ENCODE assay signal across 20 cellular contexts in the genomic region with DNA sequence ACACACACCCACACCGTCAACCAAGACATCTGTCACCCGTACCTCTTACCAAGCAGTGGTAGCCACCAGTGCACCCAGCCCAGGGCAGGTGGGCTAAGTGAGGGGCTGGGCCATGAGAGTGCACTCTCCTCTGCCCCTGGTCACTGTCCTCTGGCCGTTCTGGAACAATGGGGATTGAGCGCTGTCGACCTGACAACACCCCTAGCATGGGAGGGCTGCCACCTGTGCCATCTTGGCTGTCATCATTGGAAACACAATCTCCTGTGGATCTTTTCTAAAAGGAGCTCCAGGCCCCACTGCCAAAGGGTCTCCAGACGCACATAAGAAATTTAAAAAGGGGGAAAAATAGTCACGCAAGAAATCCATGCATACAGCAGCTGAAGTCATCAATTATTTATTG.
DNase-seq lines count a peak whose midpoint lies in the region; ATAC-seq, FAIRE-seq and TF ChIP-seq lines count a peak whose summit lies in the region.
"Had no signal": no experiment of that assay in that cellular context is flagged by ENCODE, and none has a peak within 500 bp of the region (broad histone marks: within the 10 kb centered on the region; RNA-seq: fewer than 3 reads in every experiment).

No MANE protein-coding gene starts in this region.

- intact Hi-C loops in endothelial cell of umbilical vein (cut with micrococcal nuclease) (no loop called here), gastrocnemius medialis (cut with DNase I; ENCODE audit: low total_unique reads) (no loop called here)

- no peak overlapping the region for H3K4me2 ChIP-seq in endothelial cell of umbilical vein (ENCODE audit: insufficient read depth, low read length)

- H3K4me1 Mint-ChIP-seq in nephron: peaks cover 63% of the 10 kb centered on the region

- H3K27me3 Mint-ChIP-seq in nephron (ENCODE audit: low read depth): no peaks in the 10 kb centered on the region

- FAIRE-seq in endothelial cell of umbilical vein (lab: Jason Lieb, UNC): no peak
- FAIRE-seq: GM12878, GM18507 had no signal

- ATAC-seq in gastrocnemius medialis (no peak), HG03097 (IDR thresholded peaks at IDR 0.05; ENCODE audit: low FRiP score, unreplicated experiment) (no peak)
- ATAC-seq: GM12878, HCT116 had no signal

- H3K9me1 ChIP-seq in endothelial cell of umbilical vein (replicated peaks; ENCODE audit: control insufficient read depth, extremely low read depth, insufficient read depth, low read length): no peaks in the 10 kb centered on the region

- no peaks in the 10 kb centered on the region for H3K9me3 Mint-ChIP-seq in nephron

- no peak overlapping the region for H2AFZ ChIP-seq in endothelial cell of umbilical vein (ENCODE audit: low read depth, low read length)
- H2AFZ ChIP-seq: GM23248 had no signal

- CTCF ChIA-PET in endothelial cell of umbilical vein (lab: Charles Lee): interaction anchor here (1.5 kb wide), 1 partner anchor 32 kb away, joined by 4 read pairs; no protein-coding TSS in a partner anchor

- POLR2A ChIA-PET in endothelial cell of umbilical vein (lab: Charles Lee): no interaction called here

- no peaks in the 10 kb centered on the region for H4K20me1 ChIP-seq in endothelial cell of umbilical vein (replicated peaks; ENCODE audit: control insufficient read depth, extremely low read depth, insufficient read depth, low read length)

- H3K27ac Mint-ChIP-seq in nephron: peak overlapping the region in 2 of 3 experiments; percentile 49 to 75

- H3K27ac ChIP-seq in WERI-Rb-1 (peak overlapping the region; percentile 65), endothelial cell of umbilical vein (ENCODE audit: insufficient read depth, low read depth, low read length) (peak overlapping the region; percentile 66), gastrocnemius medialis (peak overlapping the region; percentile 86 to 91 (median 89))
- H3K27ac ChIP-seq: C4-2B, GM23248 had no signal

- peaks cover 29% of the 10 kb centered on the region for H3K36me3 ChIP-seq in WERI-Rb-1
- peaks cover 0 to 6% of the 10 kb centered on the region in 2 experiments for H3K36me3 ChIP-seq in endothelial cell of umbilical vein (ENCODE audit: control insufficient read depth in 2 of 2, extremely low read depth in 1 of 2, insufficient read depth in 2 of 2, low read length in 2 of 2)
- H3K36me3 ChIP-seq in gastrocnemius medialis: no peaks in the 10 kb centered on the region

- TF ChIP-seq CTCF in WERI-Rb-1 (IDR thresholded peaks at IDR 0.05; ENCODE audit: low read depth, low read length) (no peak), endothelial cell of umbilical vein (IDR thresholded peaks at IDR 0.05; ENCODE audit: extremely low read depth in 1 of 2, insufficient read depth in 1 of 2, low read depth in 1 of 2, low read length in 2 of 2) (no peak), nephron (IDR thresholded peaks at IDR 0.05; ENCODE audit: unreplicated experiment in 3 of 3) (no peak), gastrocnemius medialis (IDR thresholded peaks at IDR 0.05 in 4 of 5, conservative IDR thresholded peaks at IDR 0.05 in 1 of 5) (no peak)

- H3K4me3 Mint-ChIP-seq in nephron: no peak overlapping the region

- H3K9me3 ChIP-seq in WERI-Rb-1 (ENCODE audit: severe bottlenecking) (no peaks in the 10 kb centered on the region), endothelial cell of umbilical vein (replicated peaks; ENCODE audit: control insufficient read depth, insufficient read depth, low read length) (no peaks in the 10 kb centered on the region), gastrocnemius medialis (no peaks in the 10 kb centered on the region)

- H3K27me3 ChIP-seq in WERI-Rb-1 (ENCODE audit: insufficient read depth, low read depth, severe bottlenecking): no peaks in the 10 kb centered on the region
- H3K27me3 ChIP-seq in endothelial cell of umbilical vein (ENCODE audit: control insufficient read depth in 2 of 2, insufficient read depth in 2 of 2, low read length in 2 of 2): no peaks in the 10 kb centered on the region
- no peaks in the 10 kb centered on the region for H3K27me3 ChIP-seq in gastrocnemius medialis

- TF ChIP-seq POLR2A in endothelial cell of umbilical vein (IDR thresholded peaks at IDR 0.05; ENCODE audit: low read depth, low read length) (no peak), gastrocnemius medialis (IDR thresholded peaks at IDR 0.05) (no peak)

- H3K9ac ChIP-seq in endothelial cell of umbilical vein (replicated peaks; ENCODE audit: extremely low read depth, insufficient read depth, low read length): no peak overlapping the region
- H3K9ac ChIP-seq: GM23248 had no signal

- peaks cover 66% of the 10 kb centered on the region for H3K4me1 ChIP-seq in endothelial cell of umbilical vein (ENCODE audit: control insufficient read depth, extremely low read depth, insufficient read depth, low read length)
- H3K4me1 ChIP-seq in gastrocnemius medialis: peaks cover 80 to 83% of the 10 kb centered on the region in 2 donors

- H3K36me3 Mint-ChIP-seq in nephron (ENCODE audit: low read depth): peaks cover 63% of the 10 kb centered on the region

- no TSS peak for BruUV-seq in endothelial cell of umbilical vein (replicated peaks; lab: Mats Ljungman, UMichigan)

- no peak for DNase-seq in WERI-Rb-1
- DNase-seq in endothelial cell of umbilical vein (ENCODE audit: low read depth, low spot score): no peak
- peak in 1 of 2 donors; percentile 77 for DNase-seq in gastrocnemius medialis
- no peak for DNase-seq in KBM-7
- DNase-seq in cerebellar nuclear complex (lab: John Stamatoyannopoulos, UW): no peak
- DNase-seq: DND-41, GDM1, GM23248, KG1, NCI-H1048, NCI-H1436 treated with DMSO at 0.1 percent for 48 hours, NCI-H2081, NCI-H510A, NCI-H774 had no signal

- peaks cover 70% of the 10 kb centered on the region for H3K79me2 ChIP-seq in endothelial cell of umbilical vein (ENCODE audit: control insufficient read depth, insufficient read depth, low read length)

- dilution Hi-C loops in endothelial cell of umbilical vein (cut with MboI; ENCODE audit: extremely low pct_ligation_motif_present, low sequenced_read_pairs): no loop called here

- in situ Hi-C loops in gastrocnemius medialis (cut with MboI; ENCODE audit: low sequenced_read_pairs in 4 of 4): loop anchor here in 1 of 4 donors (10.0 kb wide), 1 partner anchor 75 kb away; no protein-coding TSS in a partner anchor
- in situ Hi-C loops in KBM-7 (cut with MboI; ENCODE audit: low pct_unique_long_range_greater_than_20kb, low sequenced_read_pairs): no loop called here

- H3K4me3 ChIP-seq in WERI-Rb-1 (ENCODE audit: low read depth, low read length): no peak overlapping the region
- no peak overlapping the region for H3K4me3 ChIP-seq in endothelial cell of umbilical vein (replicated peaks in 1 of 3; ENCODE audit: insufficient read depth in 1 of 3, low read depth in 1 of 3, low read length in 3 of 3)
- no peak overlapping the region for H3K4me3 ChIP-seq in gastrocnemius medialis
- H3K4me3 ChIP-seq: GM12878, GM23248 had no signal

TF ChIP-seq in endothelial cell of umbilical vein, 7 proteins besides CTCF, POLR2A, EP300 and RAD21:
- TF ChIP-seq GATA2 (IDR thresholded peaks at IDR 0.05; ENCODE audit: insufficient read depth, insufficient read length, low read depth, low read length): no peak
- TF ChIP-seq POLR2AphosphoS5 (IDR thresholded peaks at IDR 0.05; ENCODE audit: insufficient read depth, low read depth, low read length): no peak
- TF ChIP-seq JUN (IDR thresholded peaks at IDR 0.05; ENCODE audit: borderline replicate concordance, insufficient read depth, insufficient read length, low read depth): no peak
- TF ChIP-seq, protein P1, sequence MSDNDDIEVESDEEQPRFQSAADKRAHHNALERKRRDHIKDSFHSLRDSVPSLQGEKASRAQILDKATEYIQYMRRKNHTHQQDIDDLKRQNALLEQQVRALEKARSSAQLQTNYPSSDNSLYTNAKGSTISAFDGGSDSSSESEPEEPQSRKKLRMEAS (IDR thresholded peaks at IDR 0.05; ENCODE audit: insufficient read depth, insufficient read length): no peak
- TF ChIP-seq EZH2 (IDR thresholded peaks at IDR 0.05; ENCODE audit: borderline replicate concordance, low read depth, low read length, severe bottlenecking): no peak
- TF ChIP-seq FOS (IDR thresholded peaks at IDR 0.05; ENCODE audit: borderline replicate concordance, insufficient read depth, low read length): no peak
- no peak for TF ChIP-seq MYC (IDR thresholded peaks at IDR 0.05; ENCODE audit: low read depth, low read length)
